1 cellular context compared by ENCODE assay signal in the genomic region with DNA sequence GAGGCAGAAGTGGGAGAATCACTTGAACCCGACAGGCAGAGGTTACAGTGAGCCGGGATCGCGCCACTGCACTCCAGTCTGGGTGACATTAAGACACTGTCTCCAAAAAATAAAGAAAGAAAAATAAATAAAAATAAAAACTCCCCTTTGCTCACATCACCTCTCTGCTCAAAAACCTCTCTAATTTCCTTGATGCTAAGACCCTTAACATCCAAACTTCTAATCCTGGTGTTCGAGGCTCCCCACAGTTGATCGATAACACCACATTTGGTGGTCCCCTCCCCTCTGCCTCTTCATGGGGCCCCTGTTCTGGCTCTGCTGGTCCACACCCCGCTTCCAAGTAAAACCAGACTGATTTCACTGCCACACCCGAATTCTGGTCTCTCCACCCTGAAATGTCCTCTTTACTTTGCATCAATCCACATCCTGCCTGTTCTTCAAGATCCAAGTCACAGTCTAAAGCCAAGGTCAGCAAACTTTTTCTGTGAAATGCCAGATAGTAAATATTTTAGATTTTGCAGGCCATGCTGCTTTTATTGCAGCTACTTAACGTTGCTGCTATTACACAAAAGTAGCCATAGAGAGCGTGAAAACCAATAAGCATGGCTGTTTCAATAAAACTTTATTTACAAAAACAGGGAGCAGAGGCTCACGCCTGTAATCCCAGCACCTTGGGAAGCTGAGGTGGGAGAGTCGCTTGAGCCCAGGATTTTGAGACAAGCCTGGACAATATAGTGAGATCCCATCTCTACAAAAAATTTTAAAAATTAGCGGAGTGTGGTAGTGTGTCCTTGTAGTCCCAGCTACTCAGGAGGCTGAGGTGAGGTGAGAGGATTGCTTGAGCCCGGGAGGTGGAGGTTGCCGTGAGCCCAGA.
A peak's percentile ranks its signal among the peaks of the same experiment; 100 is the strongest.
TF ChIP-seq lines count a peak whose summit lies in the region.

No MANE protein-coding gene starts in this region.

TF ChIP-seq in HepG2, 621 proteins besides CTCF, POLR2A, EP300 and RAD21:
- no peak for TF ChIP-seq THAP9 (CRISPR knock-in tag; IDR thresholded peaks at IDR 0.05; ENCODE audit: borderline replicate concordance)
- no peak for TF ChIP-seq ZSCAN12 (CRISPR knock-in tag; IDR thresholded peaks at IDR 0.05)
- TF ChIP-seq ZNF350 (CRISPR knock-in tag; IDR thresholded peaks at IDR 0.05; ENCODE audit: borderline replicate concordance, low read depth) = no peak
- no peak for TF ChIP-seq ZNF337 (CRISPR knock-in tag; IDR thresholded peaks at IDR 0.05; ENCODE audit: borderline replicate concordance, low read depth)
- TF ChIP-seq ZBTB40 (IDR thresholded peaks at IDR 0.05) = peak; percentile 61
- peak; percentile 98 for TF ChIP-seq ZBTB40 (CRISPR knock-in tag; IDR thresholded peaks at IDR 0.05)
- TF ChIP-seq IRF2 (CRISPR knock-in tag; IDR thresholded peaks at IDR 0.05) = no peak
- no peak for TF ChIP-seq HDAC6 (IDR thresholded peaks at IDR 0.05; ENCODE audit: low read depth, low read length)
- TF ChIP-seq HOXD1 (CRISPR knock-in tag; IDR thresholded peaks at IDR 0.05) = no peak
